8 cellular contexts compared by ENCODE assay signal in genomic region chr6:29887330-29887818, GRCh38. TPM values are rescaled to one million over a fixed set of nuclear protein-coding genes. Genes with fewer than 3 reads are reported as not detected.
DNase-seq lines count a peak whose midpoint lies in the region; ATAC-seq and TF ChIP-seq lines count a peak whose summit lies in the region.

No MANE protein-coding gene starts in this region.

- H3K27me3 Mint-ChIP-seq in activated CD8-positive, alpha-beta T cell treated with anti-CD3 and anti-CD28 coated beads for 36 hours: peaks cover 2% of the 10 kb centered on the region
- no peaks in the 10 kb centered on the region for H3K27me3 Mint-ChIP-seq in naive B cell

- peaks cover 9% of the 10 kb centered on the region for H3K4me1 Mint-ChIP-seq in activated CD8-positive, alpha-beta T cell treated with anti-CD3 and anti-CD28 coated beads for 36 hours (ENCODE audit: low read depth)
- H3K4me1 Mint-ChIP-seq in naive B cell: peaks cover 16 to 60% (median 49%) of the 10 kb centered on the region in 3 donors

- H3K36me3 Mint-ChIP-seq in activated CD8-positive, alpha-beta T cell treated with anti-CD3 and anti-CD28 coated beads for 36 hours (ENCODE audit: low read depth): peaks cover 3% of the 10 kb centered on the region
- peaks cover 0 to 9% of the 10 kb centered on the region in 2 donors for H3K36me3 Mint-ChIP-seq in naive B cell

- peak; percentile 28 to 44 for DNase-seq in AML-193 (lab: John Stamatoyannopoulos, UW)
- peak; percentile 44 for DNase-seq in activated CD8-positive, alpha-beta T cell treated with anti-CD3 and anti-CD28 coated beads for 36 hours
- peak; percentile 37 for DNase-seq in naive B cell
- no peak for DNase-seq in SIG-M5 (lab: John Stamatoyannopoulos, UW)
- DNase-seq in NCI-H1105 treated with DMSO at 0.1 percent for 48 hours (lab: John Stamatoyannopoulos, UW): no peak

- H3K4me1 ChIP-seq in esophagus (ENCODE audit: control insufficient read depth in 2 of 2, insufficient read depth in 2 of 2, low read length in 1 of 2): no peaks in the 10 kb centered on the region

- POLR2A ChIA-PET in activated CD8-positive, alpha-beta T cell treated with anti-CD3 and anti-CD28 coated beads for 36 hours (lab: Charles Lee): interaction anchor here (1.1 kb wide), 1 partner anchor 174 kb away, joined by 3 read pairs; the partner anchor contains the start of gene POLR1H

- no peaks in the 10 kb centered on the region for H3K9me3 ChIP-seq in esophagus (ENCODE audit: control insufficient read depth in 2 of 2, insufficient read depth in 1 of 2, low read depth in 1 of 2, low read length in 1 of 2)

- no peaks in the 10 kb centered on the region for H3K36me3 ChIP-seq in esophagus (ENCODE audit: control insufficient read depth in 2 of 2, insufficient read depth in 2 of 2, low read length in 1 of 2)

- H3K4me3 ChIP-seq in esophagus (ENCODE audit: low read depth in 1 of 2, low read length in 2 of 2): peak overlapping the region; percentile 67 to 73

- peak overlapping the region; percentile 49 for H3K27ac Mint-ChIP-seq in activated CD8-positive, alpha-beta T cell treated with anti-CD3 and anti-CD28 coated beads for 36 hours
- peak overlapping the region; percentile 63 to 99 (median 97) for H3K27ac Mint-ChIP-seq in naive B cell

- peak overlapping the region; percentile 92 to 95 for H3K27ac ChIP-seq in esophagus (ENCODE audit: low read depth in 2 of 2, low read length in 1 of 2)

- peak overlapping the region; percentile 71 for H3K4me3 Mint-ChIP-seq in activated CD8-positive, alpha-beta T cell treated with anti-CD3 and anti-CD28 coated beads for 36 hours
- H3K4me3 Mint-ChIP-seq in naive B cell: peak overlapping the region in 7 of 8 donors; percentile 85 to 96 (median 93)

- no peak for TF ChIP-seq CTCF in activated CD8-positive, alpha-beta T cell treated with anti-CD3 and anti-CD28 coated beads for 36 hours (IDR thresholded peaks at IDR 0.05)

- intact Hi-C loops in activated CD8-positive, alpha-beta T cell treated with anti-CD3 and anti-CD28 coated beads for 36 hours (cut with micrococcal nuclease): no loop called here

- peaks cover 10% of the 10 kb centered on the region for H3K9me3 Mint-ChIP-seq in activated CD8-positive, alpha-beta T cell treated with anti-CD3 and anti-CD28 coated beads for 36 hours
- peaks cover 0 to 6% (median 0%) of the 10 kb centered on the region in 7 donors for H3K9me3 Mint-ChIP-seq in naive B cell

- peak; percentile 73 for ATAC-seq in GM19351 (IDR thresholded peaks at IDR 0.05; ENCODE audit: unreplicated experiment)
- peak; percentile 8 for ATAC-seq in HG03571 (IDR thresholded peaks at IDR 0.05; ENCODE audit: unreplicated experiment)
- ATAC-seq in activated CD8-positive, alpha-beta T cell treated with anti-CD3 and anti-CD28 coated beads for 36 hours: peak; percentile 15
- peak; percentile 40 to 58 for ATAC-seq in naive B cell (ENCODE audit: low read depth in 2 of 2)

- H3K27me3 ChIP-seq in esophagus (ENCODE audit: control insufficient read depth in 1 of 2, insufficient read depth in 2 of 2, low read length in 2 of 2): no peaks in the 10 kb centered on the region

- CTCF ChIA-PET in activated CD8-positive, alpha-beta T cell treated with anti-CD3 and anti-CD28 coated beads for 36 hours (lab: Charles Lee): no interaction called here

- 6 to 9% methylated on average over 13 to 28 of the region's 28 CpGs for WGBS in esophagus, 2 donors

RNA-seq across cellular contexts. Expression of gene HLA-A, which starts 55.0 kb away (rescaled TPM):
- 1,000 to 10,000 TPM; 1,275 to 1,335 TPM for total RNA-seq in activated CD8-positive, alpha-beta T cell treated with anti-CD3 and anti-CD28 coated beads for 36 hours
- polyA plus RNA-seq in esophagus (100 to 1,000 TPM; 197 to 259 TPM), naive B cell (ENCODE audit: low read depth in 6 of 6) (1,000 to 10,000 TPM; 1,115 to 2,161 (median 1,804) TPM)

RNA-seq across cellular contexts. Expression of gene HLA-G, which starts 59.7 kb away (rescaled TPM):
- total RNA-seq in activated CD8-positive, alpha-beta T cell treated with anti-CD3 and anti-CD28 coated beads for 36 hours: 1 to 10 TPM; 3.0 to 3.8 TPM
- under 1 TPM; 0.07 to 0.12 TPM for polyA plus RNA-seq in esophagus
- polyA plus RNA-seq in naive B cell (ENCODE audit: low read depth in 6 of 6): 1 to 10 TPM in 5 of 6 donors, under 1 TPM in 1; 0.23 to 5.5 (median 1.4) TPM

Comparison
In these comparisons a context has a peak if more than half of its experiments do, and no peak if none do; other contexts are left out.
1. DNase-seq: peak in AML-193 (2 of 2), activated CD8-positive, alpha-beta T cell treated with anti-CD3 and anti-CD28 coated beads for 36 hours (single experiment) and naive B cell (single experiment); none in SIG-M5 (single experiment) and NCI-H1105 treated with DMSO at 0.1 percent for 48 hours (single experiment).
2. ATAC-seq: peak in every context shown above with its lines; median percentile 73 in GM19351; 49 in naive B cell; 15 in activated CD8-positive, alpha-beta T cell treated with anti-CD3 and anti-CD28 coated beads for 36 hours; 8 in HG03571.
3. RNA of gene HLA-A, which starts 55.0 kb away (polyA plus RNA-seq): 1,115 to 2,161 TPM in naive B cell; 197 to 259 TPM in esophagus; every median in the first group is over 4 times any median in the second.